Comparison of ENCODE assay signal across 1 cellular context in the genomic region with DNA sequence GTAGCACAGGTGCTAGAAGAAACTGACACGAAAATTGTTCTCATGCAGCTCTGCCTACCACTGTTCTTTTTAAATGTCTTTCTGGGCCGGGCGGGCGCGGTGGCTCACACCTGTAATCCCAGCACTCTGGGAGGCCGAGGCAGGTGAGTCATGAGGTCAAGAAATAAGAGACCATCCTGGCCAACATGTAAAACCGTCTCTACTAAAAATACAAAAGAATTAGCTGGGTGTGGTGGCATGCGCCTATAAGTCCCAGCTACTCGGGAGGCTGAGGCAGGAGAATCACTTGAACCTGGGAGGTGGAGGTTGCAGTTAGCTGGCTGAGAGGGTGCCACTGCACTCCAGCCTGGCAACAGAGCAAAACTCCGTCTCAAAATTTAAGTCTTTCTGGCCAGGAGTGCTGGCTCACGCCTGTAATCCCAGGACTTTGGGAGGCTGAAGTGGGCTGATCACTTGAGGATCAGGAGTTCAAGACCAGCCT.
TF ChIP-seq lines count a peak whose summit lies in the region.

No MANE protein-coding gene starts in this region.

TF ChIP-seq in IMR-90, 13 proteins besides CTCF, POLR2A, EP300 and RAD21:
- TF ChIP-seq BHLHE40 (IDR thresholded peaks at IDR 0.05; ENCODE audit: low read depth, low read length) = no peak
- TF ChIP-seq FOS (IDR thresholded peaks at IDR 0.05; ENCODE audit: low read depth, low read length) = no peak
- no peak for TF ChIP-seq CEBPB (IDR thresholded peaks at IDR 0.05; ENCODE audit: low read depth, low read length)
- TF ChIP-seq MAZ (IDR thresholded peaks at IDR 0.05; ENCODE audit: borderline replicate concordance, low read depth, low read length) = no peak
- no peak for TF ChIP-seq MXI1 (IDR thresholded peaks at IDR 0.05; ENCODE audit: borderline replicate concordance, low read depth, low read length)
- TF ChIP-seq NFE2L2 (IDR thresholded peaks at IDR 0.05; ENCODE audit: low read depth, low read length) = no peak
- TF ChIP-seq, protein P1, sequence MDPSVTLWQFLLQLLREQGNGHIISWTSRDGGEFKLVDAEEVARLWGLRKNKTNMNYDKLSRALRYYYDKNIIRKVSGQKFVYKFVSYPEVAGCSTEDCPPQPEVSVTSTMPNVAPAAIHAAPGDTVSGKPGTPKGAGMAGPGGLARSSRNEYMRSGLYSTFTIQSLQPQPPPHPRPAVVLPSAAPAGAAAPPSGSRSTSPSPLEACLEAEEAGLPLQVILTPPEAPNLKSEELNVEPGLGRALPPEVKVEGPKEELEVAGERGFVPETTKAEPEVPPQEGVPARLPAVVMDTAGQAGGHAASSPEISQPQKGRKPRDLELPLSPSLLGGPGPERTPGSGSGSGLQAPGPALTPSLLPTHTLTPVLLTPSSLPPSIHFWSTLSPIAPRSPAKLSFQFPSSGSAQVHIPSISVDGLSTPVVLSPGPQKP (IDR thresholded peaks at IDR 0.05; ENCODE audit: borderline replicate concordance, low read depth, low read length) = no peak
- TF ChIP-seq CHD1 (IDR thresholded peaks at IDR 0.05; ENCODE audit: low read depth, low read length) = no peak
- TF ChIP-seq RCOR1 (IDR thresholded peaks at IDR 0.05; ENCODE audit: insufficient replicate concordance, low read length) = no peak
- TF ChIP-seq USF2 (IDR thresholded peaks at IDR 0.05; ENCODE audit: low read depth, low read length) = no peak
- no peak for TF ChIP-seq RFX5 (IDR thresholded peaks at IDR 0.05; ENCODE audit: low read depth, low read length)
- no peak for TF ChIP-seq SMC3 (IDR thresholded peaks at IDR 0.05; ENCODE audit: low read depth, low read length)
- no peak for TF ChIP-seq MAFK (IDR thresholded peaks at IDR 0.05; ENCODE audit: low read depth, low read length)
